23 cellular contexts compared by ENCODE assay signal in genomic region chr20:39935921-39936320, GRCh38.
"Had no signal": no experiment of that assay in that cellular context is flagged by ENCODE, and none has a peak within 500 bp of the region (broad histone marks: within the 10 kb centered on the region; RNA-seq: fewer than 3 reads in every experiment).

No MANE protein-coding gene starts in this region.

- H3K27ac ChIP-seq: epithelial cell of prostate, gastrocnemius medialis, spleen, thoracic aorta, vagina had no signal

- DNase-seq: activated naive CD4-positive, alpha-beta T cell; activated naive CD8-positive, alpha-beta T cell treated with anti-CD3 and anti-CD28 coated beads for 36 hours; activated T-cell treated with anti-CD3 and anti-CD28 coated beads, Interleukin-2, amount 50 U/mL, for 1 hour; amygdala; cerebellar nuclear complex; cortex of kidney; endodermal cell; gastrocnemius medialis; naive thymus-derived CD8-positive, alpha-beta T cell; retina; spleen; stimulated activated CD4-positive, alpha-beta T cell treated with anti-CD3 and anti-CD28 coated beads, Interleukin-4, amount 100 ng/mL, for 1 hour; stimulated activated naive CD4-positive, alpha-beta T cell treated with Interleukin-2 at 50 U/mL for 16 hours; T-cell had no signal

- FAIRE-seq: keratinocyte, TTC549 had no signal

- H3K4me3 Mint-ChIP-seq: activated naive CD8-positive, alpha-beta T cell treated with anti-CD3 and anti-CD28 coated beads for 36 hours; endodermal cell; mesothelial cell of epicardium; naive thymus-derived CD8-positive, alpha-beta T cell; T-cell; type B pancreatic cell had no signal

- H3K9me3 Mint-ChIP-seq: activated naive CD8-positive, alpha-beta T cell treated with anti-CD3 and anti-CD28 coated beads for 36 hours; mesothelial cell of epicardium had no signal

- H3K27ac Mint-ChIP-seq: activated naive CD8-positive, alpha-beta T cell treated with anti-CD3 and anti-CD28 coated beads for 36 hours; endodermal cell; mesothelial cell of epicardium; naive thymus-derived CD8-positive, alpha-beta T cell; progenitor cell of endocrine pancreas; T-cell; type B pancreatic cell had no signal

- H3K36me3 Mint-ChIP-seq: activated naive CD8-positive, alpha-beta T cell treated with anti-CD3 and anti-CD28 coated beads for 36 hours; mesothelial cell of epicardium; naive thymus-derived CD8-positive, alpha-beta T cell; T-cell; type B pancreatic cell had no signal

- H3K36me3 ChIP-seq: gastrocnemius medialis, spleen, thoracic aorta, vagina had no signal

- H3K4me1 Mint-ChIP-seq: activated naive CD8-positive, alpha-beta T cell treated with anti-CD3 and anti-CD28 coated beads for 36 hours; endodermal cell; mesothelial cell of epicardium; naive thymus-derived CD8-positive, alpha-beta T cell; T-cell had no signal

- H3K27me3 ChIP-seq: gastrocnemius medialis, vagina had no signal

- ATAC-seq: gastrocnemius medialis; left lobe of liver; naive thymus-derived CD8-positive, alpha-beta T cell; T-cell had no signal

- H3K27me3 Mint-ChIP-seq: activated naive CD8-positive, alpha-beta T cell treated with anti-CD3 and anti-CD28 coated beads for 36 hours had no signal

- H3K4me3 ChIP-seq: gastrocnemius medialis, spleen, thoracic aorta, vagina had no signal

- H3K4me1 ChIP-seq: spleen had no signal

- H3K9me3 ChIP-seq: gastrocnemius medialis, spleen, thoracic aorta, vagina had no signal
